ENCODE assay signal across 1 cellular context in genomic region chr3:142447852-142448315, GRCh38.
TF ChIP-seq lines count a peak whose summit lies in the region.

A gene with protein sequence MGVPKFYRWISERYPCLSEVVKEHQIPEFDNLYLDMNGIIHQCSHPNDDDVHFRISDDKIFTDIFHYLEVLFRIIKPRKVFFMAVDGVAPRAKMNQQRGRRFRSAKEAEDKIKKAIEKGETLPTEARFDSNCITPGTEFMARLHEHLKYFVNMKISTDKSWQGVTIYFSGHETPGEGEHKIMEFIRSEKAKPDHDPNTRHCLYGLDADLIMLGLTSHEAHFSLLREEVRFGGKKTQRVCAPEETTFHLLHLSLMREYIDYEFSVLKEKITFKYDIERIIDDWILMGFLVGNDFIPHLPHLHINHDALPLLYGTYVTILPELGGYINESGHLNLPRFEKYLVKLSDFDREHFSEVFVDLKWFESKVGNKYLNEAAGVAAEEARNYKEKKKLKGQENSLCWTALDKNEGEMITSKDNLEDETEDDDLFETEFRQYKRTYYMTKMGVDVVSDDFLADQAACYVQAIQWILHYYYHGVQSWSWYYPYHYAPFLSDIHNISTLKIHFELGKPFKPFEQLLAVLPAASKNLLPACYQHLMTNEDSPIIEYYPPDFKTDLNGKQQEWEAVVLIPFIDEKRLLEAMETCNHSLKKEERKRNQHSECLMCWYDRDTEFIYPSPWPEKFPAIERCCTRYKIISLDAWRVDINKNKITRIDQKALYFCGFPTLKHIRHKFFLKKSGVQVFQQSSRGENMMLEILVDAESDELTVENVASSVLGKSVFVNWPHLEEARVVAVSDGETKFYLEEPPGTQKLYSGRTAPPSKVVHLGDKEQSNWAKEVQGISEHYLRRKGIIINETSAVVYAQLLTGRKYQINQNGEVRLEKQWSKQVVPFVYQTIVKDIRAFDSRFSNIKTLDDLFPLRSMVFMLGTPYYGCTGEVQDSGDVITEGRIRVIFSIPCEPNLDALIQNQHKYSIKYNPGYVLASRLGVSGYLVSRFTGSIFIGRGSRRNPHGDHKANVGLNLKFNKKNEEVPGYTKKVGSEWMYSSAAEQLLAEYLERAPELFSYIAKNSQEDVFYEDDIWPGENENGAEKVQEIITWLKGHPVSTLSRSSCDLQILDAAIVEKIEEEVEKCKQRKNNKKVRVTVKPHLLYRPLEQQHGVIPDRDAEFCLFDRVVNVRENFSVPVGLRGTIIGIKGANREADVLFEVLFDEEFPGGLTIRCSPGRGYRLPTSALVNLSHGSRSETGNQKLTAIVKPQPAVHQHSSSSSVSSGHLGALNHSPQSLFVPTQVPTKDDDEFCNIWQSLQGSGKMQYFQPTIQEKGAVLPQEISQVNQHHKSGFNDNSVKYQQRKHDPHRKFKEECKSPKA (N-terminal part only) (minus strand): TSS chr3:142448037. CDS start chr3:142447944, 93 bp downstream.

TF ChIP-seq in HepG2, 621 proteins besides CTCF, POLR2A, EP300 and RAD21 (continued from another document and continues in another):
- TF ChIP-seq MBD4 (IDR thresholded peaks at IDR 0.05; ENCODE audit: borderline replicate concordance, low read length) (no peak), HOXA3 (CRISPR knock-in tag; IDR thresholded peaks at IDR 0.05) (peak; percentile 81), ISL2 (CRISPR knock-in tag; IDR thresholded peaks at IDR 0.05) (peak; percentile 53; the same call in 1 of the 2 replicates), ZBTB20 (CRISPR knock-in tag; IDR thresholded peaks at IDR 0.05; ENCODE audit: borderline replicate concordance, low read depth) (peak; percentile 57; the same call in 1 of the 2 replicates), ZFP62 (CRISPR knock-in tag; IDR thresholded peaks at IDR 0.05) (no peak), ZNF225 (CRISPR knock-in tag; IDR thresholded peaks at IDR 0.05) (peak; percentile 21; the same call in 1 of the 2 replicates), RXRA (CRISPR knock-in tag; IDR thresholded peaks at IDR 0.05) (peak; percentile 47; the same call in 1 of the 2 replicates), ZNF253 (CRISPR knock-in tag; IDR thresholded peaks at IDR 0.05; ENCODE audit: borderline replicate concordance) (no peak), CENPX (CRISPR knock-in tag; IDR thresholded peaks at IDR 0.05) (no peak), ZNF709 (CRISPR knock-in tag; IDR thresholded peaks at IDR 0.05) (peak; percentile 45; the same call in 1 of the 2 replicates), ZNF552 (CRISPR knock-in tag; IDR thresholded peaks at IDR 0.05; ENCODE audit: borderline replicate concordance) (no peak), ZFY (CRISPR knock-in tag; IDR thresholded peaks at IDR 0.05) (peak; percentile 83), ZNF768 (CRISPR knock-in tag; IDR thresholded peaks at IDR 0.05) (peak; percentile 33; the same call in 1 of the 2 replicates), PHB2 (IDR thresholded peaks at IDR 0.05; ENCODE audit: partially characterized antibody) (no peak), ZNF703 (CRISPR knock-in tag; IDR thresholded peaks at IDR 0.05; ENCODE audit: borderline replicate concordance) (peak; percentile 23; the same call in 1 of the 2 replicates), NKX3-1 (CRISPR knock-in tag; IDR thresholded peaks at IDR 0.05) (peak; percentile 58; the same call in 1 of the 2 replicates), GLI4 (CRISPR knock-in tag; IDR thresholded peaks at IDR 0.05; ENCODE audit: borderline replicate concordance) (0 out of 2 replicates have a peak, but pooled peaks have one; percentile 68), CEBPB (IDR thresholded peaks at IDR 0.05; ENCODE audit: borderline replicate concordance, low read depth, low read length) (peak; percentile 95), ZBTB38 (CRISPR knock-in tag; IDR thresholded peaks at IDR 0.05) (peak; percentile 52; the same call in 1 of the 2 replicates), HES4 (CRISPR knock-in tag; IDR thresholded peaks at IDR 0.05; ENCODE audit: borderline replicate concordance) (no peak), YEATS4 (CRISPR knock-in tag; IDR thresholded peaks at IDR 0.05; ENCODE audit: borderline replicate concordance) (peak; percentile 85; the same call in 1 of the 2 replicates), HINFP (CRISPR knock-in tag; IDR thresholded peaks at IDR 0.05; ENCODE audit: low read depth) (no peak), ZNF441 (CRISPR knock-in tag; IDR thresholded peaks at IDR 0.05; ENCODE audit: borderline replicate concordance) (no peak), SKI (IDR thresholded peaks at IDR 0.05; ENCODE audit: partially characterized antibody) (peak; percentile 54), NONO (IDR thresholded peaks at IDR 0.05) (no peak), NONO (CRISPR knock-in tag; conservative IDR thresholded peaks at IDR 0.05) (peak; percentile 48; the same call in 1 of the 2 replicates), ZNF329 (CRISPR knock-in tag; IDR thresholded peaks at IDR 0.05; ENCODE audit: low read depth) (no peak)
- TF ChIP-seq, protein P1, sequence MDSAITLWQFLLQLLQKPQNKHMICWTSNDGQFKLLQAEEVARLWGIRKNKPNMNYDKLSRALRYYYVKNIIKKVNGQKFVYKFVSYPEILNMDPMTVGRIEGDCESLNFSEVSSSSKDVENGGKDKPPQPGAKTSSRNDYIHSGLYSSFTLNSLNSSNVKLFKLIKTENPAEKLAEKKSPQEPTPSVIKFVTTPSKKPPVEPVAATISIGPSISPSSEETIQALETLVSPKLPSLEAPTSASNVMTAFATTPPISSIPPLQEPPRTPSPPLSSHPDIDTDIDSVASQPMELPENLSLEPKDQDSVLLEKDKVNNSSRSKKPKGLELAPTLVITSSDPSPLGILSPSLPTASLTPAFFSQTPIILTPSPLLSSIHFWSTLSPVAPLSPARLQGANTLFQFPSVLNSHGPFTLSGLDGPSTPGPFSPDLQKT (CRISPR knock-in tag; IDR thresholded peaks at IDR 0.05; ENCODE audit: borderline replicate concordance): no peak
- TF ChIP-seq, protein P2, sequence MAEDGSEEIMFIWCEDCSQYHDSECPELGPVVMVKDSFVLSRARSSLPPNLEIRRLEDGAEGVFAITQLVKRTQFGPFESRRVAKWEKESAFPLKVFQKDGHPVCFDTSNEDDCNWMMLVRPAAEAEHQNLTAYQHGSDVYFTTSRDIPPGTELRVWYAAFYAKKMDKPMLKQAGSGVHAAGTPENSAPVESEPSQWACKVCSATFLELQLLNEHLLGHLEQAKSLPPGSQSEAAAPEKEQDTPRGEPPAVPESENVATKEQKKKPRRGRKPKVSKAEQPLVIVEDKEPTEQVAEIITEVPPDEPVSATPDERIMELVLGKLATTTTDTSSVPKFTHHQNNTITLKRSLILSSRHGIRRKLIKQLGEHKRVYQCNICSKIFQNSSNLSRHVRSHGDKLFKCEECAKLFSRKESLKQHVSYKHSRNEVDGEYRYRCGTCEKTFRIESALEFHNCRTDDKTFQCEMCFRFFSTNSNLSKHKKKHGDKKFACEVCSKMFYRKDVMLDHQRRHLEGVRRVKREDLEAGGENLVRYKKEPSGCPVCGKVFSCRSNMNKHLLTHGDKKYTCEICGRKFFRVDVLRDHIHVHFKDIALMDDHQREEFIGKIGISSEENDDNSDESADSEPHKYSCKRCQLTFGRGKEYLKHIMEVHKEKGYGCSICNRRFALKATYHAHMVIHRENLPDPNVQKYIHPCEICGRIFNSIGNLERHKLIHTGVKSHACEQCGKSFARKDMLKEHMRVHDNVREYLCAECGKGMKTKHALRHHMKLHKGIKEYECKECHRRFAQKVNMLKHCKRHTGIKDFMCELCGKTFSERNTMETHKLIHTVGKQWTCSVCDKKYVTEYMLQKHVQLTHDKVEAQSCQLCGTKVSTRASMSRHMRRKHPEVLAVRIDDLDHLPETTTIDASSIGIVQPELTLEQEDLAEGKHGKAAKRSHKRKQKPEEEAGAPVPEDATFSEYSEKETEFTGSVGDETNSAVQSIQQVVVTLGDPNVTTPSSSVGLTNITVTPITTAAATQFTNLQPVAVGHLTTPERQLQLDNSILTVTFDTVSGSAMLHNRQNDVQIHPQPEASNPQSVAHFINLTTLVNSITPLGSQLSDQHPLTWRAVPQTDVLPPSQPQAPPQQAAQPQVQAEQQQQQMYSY (CRISPR knock-in tag; IDR thresholded peaks at IDR 0.05): no peak
- TF ChIP-seq, protein P3, sequence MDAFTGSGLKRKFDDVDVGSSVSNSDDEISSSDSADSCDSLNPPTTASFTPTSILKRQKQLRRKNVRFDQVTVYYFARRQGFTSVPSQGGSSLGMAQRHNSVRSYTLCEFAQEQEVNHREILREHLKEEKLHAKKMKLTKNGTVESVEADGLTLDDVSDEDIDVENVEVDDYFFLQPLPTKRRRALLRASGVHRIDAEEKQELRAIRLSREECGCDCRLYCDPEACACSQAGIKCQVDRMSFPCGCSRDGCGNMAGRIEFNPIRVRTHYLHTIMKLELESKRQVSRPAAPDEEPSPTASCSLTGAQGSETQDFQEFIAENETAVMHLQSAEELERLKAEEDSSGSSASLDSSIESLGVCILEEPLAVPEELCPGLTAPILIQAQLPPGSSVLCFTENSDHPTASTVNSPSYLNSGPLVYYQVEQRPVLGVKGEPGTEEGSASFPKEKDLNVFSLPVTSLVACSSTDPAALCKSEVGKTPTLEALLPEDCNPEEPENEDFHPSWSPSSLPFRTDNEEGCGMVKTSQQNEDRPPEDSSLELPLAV (CRISPR knock-in tag; conservative IDR thresholded peaks at IDR 0.05; ENCODE audit: low read depth): no peak
- TF ChIP-seq, protein P4, sequence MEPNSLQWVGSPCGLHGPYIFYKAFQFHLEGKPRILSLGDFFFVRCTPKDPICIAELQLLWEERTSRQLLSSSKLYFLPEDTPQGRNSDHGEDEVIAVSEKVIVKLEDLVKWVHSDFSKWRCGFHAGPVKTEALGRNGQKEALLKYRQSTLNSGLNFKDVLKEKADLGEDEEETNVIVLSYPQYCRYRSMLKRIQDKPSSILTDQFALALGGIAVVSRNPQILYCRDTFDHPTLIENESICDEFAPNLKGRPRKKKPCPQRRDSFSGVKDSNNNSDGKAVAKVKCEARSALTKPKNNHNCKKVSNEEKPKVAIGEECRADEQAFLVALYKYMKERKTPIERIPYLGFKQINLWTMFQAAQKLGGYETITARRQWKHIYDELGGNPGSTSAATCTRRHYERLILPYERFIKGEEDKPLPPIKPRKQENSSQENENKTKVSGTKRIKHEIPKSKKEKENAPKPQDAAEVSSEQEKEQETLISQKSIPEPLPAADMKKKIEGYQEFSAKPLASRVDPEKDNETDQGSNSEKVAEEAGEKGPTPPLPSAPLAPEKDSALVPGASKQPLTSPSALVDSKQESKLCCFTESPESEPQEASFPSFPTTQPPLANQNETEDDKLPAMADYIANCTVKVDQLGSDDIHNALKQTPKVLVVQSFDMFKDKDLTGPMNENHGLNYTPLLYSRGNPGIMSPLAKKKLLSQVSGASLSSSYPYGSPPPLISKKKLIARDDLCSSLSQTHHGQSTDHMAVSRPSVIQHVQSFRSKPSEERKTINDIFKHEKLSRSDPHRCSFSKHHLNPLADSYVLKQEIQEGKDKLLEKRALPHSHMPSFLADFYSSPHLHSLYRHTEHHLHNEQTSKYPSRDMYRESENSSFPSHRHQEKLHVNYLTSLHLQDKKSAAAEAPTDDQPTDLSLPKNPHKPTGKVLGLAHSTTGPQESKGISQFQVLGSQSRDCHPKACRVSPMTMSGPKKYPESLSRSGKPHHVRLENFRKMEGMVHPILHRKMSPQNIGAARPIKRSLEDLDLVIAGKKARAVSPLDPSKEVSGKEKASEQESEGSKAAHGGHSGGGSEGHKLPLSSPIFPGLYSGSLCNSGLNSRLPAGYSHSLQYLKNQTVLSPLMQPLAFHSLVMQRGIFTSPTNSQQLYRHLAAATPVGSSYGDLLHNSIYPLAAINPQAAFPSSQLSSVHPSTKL (CRISPR knock-in tag; IDR thresholded peaks at IDR 0.05): peak; percentile 66; the same call in 1 of the 2 replicates
- TF ChIP-seq, protein P5, sequence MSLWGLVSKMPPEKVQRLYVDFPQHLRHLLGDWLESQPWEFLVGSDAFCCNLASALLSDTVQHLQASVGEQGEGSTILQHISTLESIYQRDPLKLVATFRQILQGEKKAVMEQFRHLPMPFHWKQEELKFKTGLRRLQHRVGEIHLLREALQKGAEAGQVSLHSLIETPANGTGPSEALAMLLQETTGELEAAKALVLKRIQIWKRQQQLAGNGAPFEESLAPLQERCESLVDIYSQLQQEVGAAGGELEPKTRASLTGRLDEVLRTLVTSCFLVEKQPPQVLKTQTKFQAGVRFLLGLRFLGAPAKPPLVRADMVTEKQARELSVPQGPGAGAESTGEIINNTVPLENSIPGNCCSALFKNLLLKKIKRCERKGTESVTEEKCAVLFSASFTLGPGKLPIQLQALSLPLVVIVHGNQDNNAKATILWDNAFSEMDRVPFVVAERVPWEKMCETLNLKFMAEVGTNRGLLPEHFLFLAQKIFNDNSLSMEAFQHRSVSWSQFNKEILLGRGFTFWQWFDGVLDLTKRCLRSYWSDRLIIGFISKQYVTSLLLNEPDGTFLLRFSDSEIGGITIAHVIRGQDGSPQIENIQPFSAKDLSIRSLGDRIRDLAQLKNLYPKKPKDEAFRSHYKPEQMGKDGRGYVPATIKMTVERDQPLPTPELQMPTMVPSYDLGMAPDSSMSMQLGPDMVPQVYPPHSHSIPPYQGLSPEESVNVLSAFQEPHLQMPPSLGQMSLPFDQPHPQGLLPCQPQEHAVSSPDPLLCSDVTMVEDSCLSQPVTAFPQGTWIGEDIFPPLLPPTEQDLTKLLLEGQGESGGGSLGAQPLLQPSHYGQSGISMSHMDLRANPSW (CRISPR knock-in tag; IDR thresholded peaks at IDR 0.05; ENCODE audit: borderline replicate concordance): peak; percentile 50; the same call in 1 of the 2 replicates
- TF ChIP-seq, protein P6, sequence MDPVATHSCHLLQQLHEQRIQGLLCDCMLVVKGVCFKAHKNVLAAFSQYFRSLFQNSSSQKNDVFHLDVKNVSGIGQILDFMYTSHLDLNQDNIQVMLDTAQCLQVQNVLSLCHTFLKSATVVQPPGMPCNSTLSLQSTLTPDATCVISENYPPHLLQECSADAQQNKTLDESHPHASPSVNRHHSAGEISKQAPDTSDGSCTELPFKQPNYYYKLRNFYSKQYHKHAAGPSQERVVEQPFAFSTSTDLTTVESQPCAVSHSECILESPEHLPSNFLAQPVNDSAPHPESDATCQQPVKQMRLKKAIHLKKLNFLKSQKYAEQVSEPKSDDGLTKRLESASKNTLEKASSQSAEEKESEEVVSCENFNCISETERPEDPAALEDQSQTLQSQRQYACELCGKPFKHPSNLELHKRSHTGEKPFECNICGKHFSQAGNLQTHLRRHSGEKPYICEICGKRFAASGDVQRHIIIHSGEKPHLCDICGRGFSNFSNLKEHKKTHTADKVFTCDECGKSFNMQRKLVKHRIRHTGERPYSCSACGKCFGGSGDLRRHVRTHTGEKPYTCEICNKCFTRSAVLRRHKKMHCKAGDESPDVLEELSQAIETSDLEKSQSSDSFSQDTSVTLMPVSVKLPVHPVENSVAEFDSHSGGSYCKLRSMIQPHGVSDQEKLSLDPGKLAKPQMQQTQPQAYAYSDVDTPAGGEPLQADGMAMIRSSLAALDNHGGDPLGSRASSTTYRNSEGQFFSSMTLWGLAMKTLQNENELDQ (CRISPR knock-in tag; IDR thresholded peaks at IDR 0.05; ENCODE audit: borderline replicate concordance): no peak
